ENCODE assay signal across 18 cellular contexts in the genomic region with DNA sequence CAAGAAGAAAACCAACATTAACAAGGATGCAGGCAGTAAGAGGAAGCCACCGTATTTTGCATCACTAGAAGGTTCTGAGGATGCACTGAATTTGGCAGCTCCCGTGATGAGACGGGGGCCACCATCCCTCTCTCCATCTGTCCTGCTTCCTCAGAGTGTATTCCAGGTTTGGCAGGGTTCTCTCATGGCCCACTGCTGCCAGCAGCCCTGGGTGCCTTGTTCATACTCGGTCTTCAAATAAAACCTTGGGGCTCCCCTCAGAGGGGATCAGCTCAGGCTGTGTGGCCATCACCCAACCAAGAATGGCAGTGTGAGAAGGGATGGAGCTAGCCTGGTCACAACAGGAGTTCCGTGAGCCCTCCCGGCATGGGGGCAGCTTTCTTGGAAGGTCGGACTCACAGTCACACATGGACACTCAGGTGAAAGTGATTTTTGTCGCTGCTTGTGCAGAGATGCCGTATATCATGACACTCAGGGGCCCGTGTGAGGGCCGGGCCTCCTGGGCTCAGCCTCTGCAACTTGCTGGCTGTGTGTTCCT. TPM values are rescaled to one million over a fixed set of nuclear protein-coding genes. Genes with fewer than 3 reads are reported as not detected.
A peak's percentile ranks its signal among the peaks of the same experiment; 100 is the strongest.
DNase-seq lines count a peak whose midpoint lies in the region; ATAC-seq and TF ChIP-seq lines count a peak whose summit lies in the region.
"Had no signal": no experiment of that assay in that cellular context is flagged by ENCODE, and none has a peak within 500 bp of the region (broad histone marks: within the 10 kb centered on the region; RNA-seq: fewer than 3 reads in every experiment).

No MANE protein-coding gene starts in this region.

- H3K36me3 Mint-ChIP-seq in natural killer cell: peaks cover 9% of the 10 kb centered on the region

- peaks cover 0 to 28% (median 22%) of the 10 kb centered on the region in 8 donors for H3K9me3 ChIP-seq in spleen
- H3K9me3 ChIP-seq in upper lobe of right lung: peaks cover 6% of the 10 kb centered on the region
- H3K9me3 ChIP-seq: Caco-2 had no signal

- no peaks in the 10 kb centered on the region for H3K36me3 ChIP-seq in spleen
- no peaks in the 10 kb centered on the region for H3K36me3 ChIP-seq in upper lobe of right lung
- H3K36me3 ChIP-seq: HAP-1 had no signal

- peak; percentile 52 for DNase-seq in activated CD8-positive, alpha-beta memory T cell treated with anti-CD3 and anti-CD28 coated beads for 24 hours
- no peak for DNase-seq in activated CD8-positive, alpha-beta memory T cell treated with anti-CD3 and anti-CD28 coated beads, Interleukin-2, amount 50 U/mL, for 4 hours
- no peak for DNase-seq in natural killer cell
- DNase-seq in spleen: peak; percentile 28
- DNase-seq in upper lobe of right lung: peak; percentile 52
- no peak for DNase-seq in foreskin melanocyte
- no peak for DNase-seq in occipital lobe (lab: John Stamatoyannopoulos, UW)
- DNase-seq: 8988T; AML-193; Caco-2; CD8-positive, alpha-beta memory T cell; DMS53 had no signal

- no peak overlapping the region for H3K4me3 Mint-ChIP-seq in natural killer cell

- TF ChIP-seq CTCF in natural killer cell (IDR thresholded peaks at IDR 0.05) (no peak), spleen (IDR thresholded peaks at IDR 0.05 in 8 of 11, conservative IDR thresholded peaks at IDR 0.05 in 3 of 11) (no peak), upper lobe of right lung (IDR thresholded peaks at IDR 0.05) (no peak)

- H3K27ac Mint-ChIP-seq in natural killer cell: peak overlapping the region; percentile 64 to 83

- intact Hi-C loops in natural killer cell (cut with micrococcal nuclease) (loop anchor here (5.0 kb wide), 1 partner anchor 62 kb away; no protein-coding TSS in a partner anchor), spleen (cut with DNase I; ENCODE audit: low total_unique reads) (no loop called here), upper lobe of right lung (cut with DNase I) (no loop called here)

- H3K4me3 ChIP-seq in spleen (no peak overlapping the region), upper lobe of right lung (no peak overlapping the region)
- H3K4me3 ChIP-seq: BLaER1, GM23248, HAP-1 had no signal

- H3K27me3 Mint-ChIP-seq in natural killer cell (ENCODE audit: low read depth in 2 of 2): no peaks in the 10 kb centered on the region
- H3K27me3 Mint-ChIP-seq: CD8-positive, alpha-beta memory T cell had no signal

- TF ChIP-seq POLR2A in spleen (IDR thresholded peaks at IDR 0.05): no peak

- no peak overlapping the region for H3K27ac ChIP-seq in spleen
- H3K27ac ChIP-seq in upper lobe of right lung: no peak overlapping the region
- H3K27ac ChIP-seq: BLaER1, GM23248, HL-60 had no signal

- H3K9me3 Mint-ChIP-seq in natural killer cell: no peaks in the 10 kb centered on the region

- ATAC-seq in natural killer cell (no peak), upper lobe of right lung (no peak), HG02678 (IDR thresholded peaks at IDR 0.05; ENCODE audit: unreplicated experiment) (no peak)

- H3K27me3 ChIP-seq in spleen (replicated peaks in 1 of 7) (no peaks in the 10 kb centered on the region), upper lobe of right lung (no peaks in the 10 kb centered on the region)
- H3K27me3 ChIP-seq: BLaER1 had no signal

- H3K4me1 ChIP-seq in spleen (peaks cover 7 to 30% (median 18%) of the 10 kb centered on the region in 6 donors), upper lobe of right lung (peaks cover 4% of the 10 kb centered on the region)
- H3K4me1 ChIP-seq: BLaER1, Caco-2, HAP-1 had no signal

- 88 to 97% (median 92%) methylated on average over 8 to 11 of the region's 11 CpGs for WGBS in spleen, 5 donors

- H3K4me1 Mint-ChIP-seq in natural killer cell: peaks cover 49 to 67% of the 10 kb centered on the region in 2 donors

RNA-seq across cellular contexts. Expression of gene MBP, which starts 12.8 kb away (rescaled TPM):
- total RNA-seq in natural killer cell (100 to 1,000 TPM; 183 to 344 (median 325) TPM), spleen (10 to 100 TPM; 62.5 to 96.0 (median 79.4) TPM), upper lobe of right lung (78.9 TPM), occipital lobe (5.8 TPM)
- 10 to 100 TPM; 11.1 to 16.4 (median 11.2) TPM for polyA plus RNA-seq in spleen
- total RNA-seq: Daoy had no signal

Comparison
In these comparisons a context has a peak if more than half of its experiments do, and no peak if none do; other contexts are left out.
1. DNase-seq: peak in activated CD8-positive, alpha-beta memory T cell treated with anti-CD3 and anti-CD28 coated beads for 24 hours (single experiment), spleen (single experiment) and upper lobe of right lung (single experiment); none in activated CD8-positive, alpha-beta memory T cell treated with anti-CD3 and anti-CD28 coated beads, Interleukin-2, amount 50 U/mL, for 4 hours (single experiment), natural killer cell (single experiment), foreskin melanocyte (single experiment) and occipital lobe (single experiment).